In the genomic region with DNA sequence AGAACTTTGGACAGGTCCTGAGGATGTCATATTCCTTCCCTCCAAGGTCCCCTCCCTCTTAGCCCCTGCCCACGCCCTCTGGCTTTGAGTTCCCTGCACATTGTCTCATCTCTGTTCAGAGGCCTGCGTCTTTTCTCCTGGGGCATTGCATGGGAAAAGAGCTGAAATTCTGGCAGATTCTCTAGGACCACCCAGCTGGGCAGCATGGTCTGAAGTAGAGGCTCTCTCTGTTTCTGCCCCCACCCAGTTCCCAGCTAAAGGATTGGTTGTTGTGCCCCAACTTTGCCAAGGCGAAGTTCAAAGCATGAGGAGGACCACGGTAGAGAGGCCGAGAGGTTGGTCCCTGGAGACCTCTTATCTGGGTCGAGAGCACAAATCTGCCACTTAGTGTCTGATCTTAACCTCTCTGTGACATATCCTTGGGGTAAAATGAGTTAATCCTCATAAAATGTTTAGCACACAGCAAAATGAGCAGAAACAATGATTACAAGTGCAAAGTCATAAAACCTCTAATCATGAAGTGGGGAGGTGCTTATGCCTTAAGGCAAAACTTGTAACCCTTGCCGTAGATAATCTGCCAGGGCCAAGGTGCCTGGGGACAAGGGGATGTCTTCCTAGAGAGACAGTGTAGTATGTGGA, we compare ENCODE assay signal across 1 cellular context.
TF ChIP-seq lines count a peak whose summit lies in the region.

No MANE protein-coding gene starts in this region.

TF ChIP-seq in HepG2, 621 proteins besides CTCF, POLR2A, EP300 and RAD21:
- 0 out of 2 replicates have a peak, but pooled peaks have one; percentile 45 for TF ChIP-seq PAWR (CRISPR knock-in tag; IDR thresholded peaks at IDR 0.05; ENCODE audit: borderline replicate concordance)
- 0 out of 2 replicates have a peak, but pooled peaks have one; percentile 33 for TF ChIP-seq ZNF550 (CRISPR knock-in tag; IDR thresholded peaks at IDR 0.05; ENCODE audit: borderline replicate concordance)
- TF ChIP-seq ZNF552 (CRISPR knock-in tag; IDR thresholded peaks at IDR 0.05; ENCODE audit: borderline replicate concordance): no peak
- TF ChIP-seq ZFP62 (CRISPR knock-in tag; IDR thresholded peaks at IDR 0.05): no peak
- no peak for TF ChIP-seq ZNF317 (CRISPR knock-in tag; IDR thresholded peaks at IDR 0.05)
- TF ChIP-seq ZNF30 (CRISPR knock-in tag; IDR thresholded peaks at IDR 0.05): no peak
- TF ChIP-seq ZNF446 (CRISPR knock-in tag; IDR thresholded peaks at IDR 0.05): no peak
- TF ChIP-seq, protein P1, sequence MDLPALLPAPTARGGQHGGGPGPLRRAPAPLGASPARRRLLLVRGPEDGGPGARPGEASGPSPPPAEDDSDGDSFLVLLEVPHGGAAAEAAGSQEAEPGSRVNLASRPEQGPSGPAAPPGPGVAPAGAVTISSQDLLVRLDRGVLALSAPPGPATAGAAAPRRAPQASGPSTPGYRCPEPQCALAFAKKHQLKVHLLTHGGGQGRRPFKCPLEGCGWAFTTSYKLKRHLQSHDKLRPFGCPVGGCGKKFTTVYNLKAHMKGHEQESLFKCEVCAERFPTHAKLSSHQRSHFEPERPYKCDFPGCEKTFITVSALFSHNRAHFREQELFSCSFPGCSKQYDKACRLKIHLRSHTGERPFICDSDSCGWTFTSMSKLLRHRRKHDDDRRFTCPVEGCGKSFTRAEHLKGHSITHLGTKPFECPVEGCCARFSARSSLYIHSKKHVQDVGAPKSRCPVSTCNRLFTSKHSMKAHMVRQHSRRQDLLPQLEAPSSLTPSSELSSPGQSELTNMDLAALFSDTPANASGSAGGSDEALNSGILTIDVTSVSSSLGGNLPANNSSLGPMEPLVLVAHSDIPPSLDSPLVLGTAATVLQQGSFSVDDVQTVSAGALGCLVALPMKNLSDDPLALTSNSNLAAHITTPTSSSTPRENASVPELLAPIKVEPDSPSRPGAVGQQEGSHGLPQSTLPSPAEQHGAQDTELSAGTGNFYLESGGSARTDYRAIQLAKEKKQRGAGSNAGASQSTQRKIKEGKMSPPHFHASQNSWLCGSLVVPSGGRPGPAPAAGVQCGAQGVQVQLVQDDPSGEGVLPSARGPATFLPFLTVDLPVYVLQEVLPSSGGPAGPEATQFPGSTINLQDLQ (CRISPR knock-in tag; IDR thresholded peaks at IDR 0.05): no peak
- TF ChIP-seq, protein P2, sequence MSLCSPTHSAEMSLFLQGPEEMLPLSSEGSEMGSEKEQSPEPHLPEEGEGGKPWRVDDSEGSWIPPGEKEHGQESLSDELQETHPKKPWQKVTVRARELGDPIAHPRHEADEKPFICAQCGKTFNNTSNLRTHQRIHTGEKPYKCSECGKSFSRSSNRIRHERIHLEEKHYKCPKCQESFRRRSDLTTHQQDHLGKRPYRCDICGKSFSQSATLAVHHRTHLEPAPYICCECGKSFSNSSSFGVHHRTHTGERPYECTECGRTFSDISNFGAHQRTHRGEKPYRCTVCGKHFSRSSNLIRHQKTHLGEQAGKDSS (CRISPR knock-in tag; IDR thresholded peaks at IDR 0.05; ENCODE audit: borderline replicate concordance, low read depth): 0 out of 2 replicates have a peak, but pooled peaks have one; percentile 27
- TF ChIP-seq ZNF350 (CRISPR knock-in tag; IDR thresholded peaks at IDR 0.05; ENCODE audit: borderline replicate concordance, low read depth): 0 out of 2 replicates have a peak, but pooled peaks have one; percentile 27
- TF ChIP-seq, protein P3, sequence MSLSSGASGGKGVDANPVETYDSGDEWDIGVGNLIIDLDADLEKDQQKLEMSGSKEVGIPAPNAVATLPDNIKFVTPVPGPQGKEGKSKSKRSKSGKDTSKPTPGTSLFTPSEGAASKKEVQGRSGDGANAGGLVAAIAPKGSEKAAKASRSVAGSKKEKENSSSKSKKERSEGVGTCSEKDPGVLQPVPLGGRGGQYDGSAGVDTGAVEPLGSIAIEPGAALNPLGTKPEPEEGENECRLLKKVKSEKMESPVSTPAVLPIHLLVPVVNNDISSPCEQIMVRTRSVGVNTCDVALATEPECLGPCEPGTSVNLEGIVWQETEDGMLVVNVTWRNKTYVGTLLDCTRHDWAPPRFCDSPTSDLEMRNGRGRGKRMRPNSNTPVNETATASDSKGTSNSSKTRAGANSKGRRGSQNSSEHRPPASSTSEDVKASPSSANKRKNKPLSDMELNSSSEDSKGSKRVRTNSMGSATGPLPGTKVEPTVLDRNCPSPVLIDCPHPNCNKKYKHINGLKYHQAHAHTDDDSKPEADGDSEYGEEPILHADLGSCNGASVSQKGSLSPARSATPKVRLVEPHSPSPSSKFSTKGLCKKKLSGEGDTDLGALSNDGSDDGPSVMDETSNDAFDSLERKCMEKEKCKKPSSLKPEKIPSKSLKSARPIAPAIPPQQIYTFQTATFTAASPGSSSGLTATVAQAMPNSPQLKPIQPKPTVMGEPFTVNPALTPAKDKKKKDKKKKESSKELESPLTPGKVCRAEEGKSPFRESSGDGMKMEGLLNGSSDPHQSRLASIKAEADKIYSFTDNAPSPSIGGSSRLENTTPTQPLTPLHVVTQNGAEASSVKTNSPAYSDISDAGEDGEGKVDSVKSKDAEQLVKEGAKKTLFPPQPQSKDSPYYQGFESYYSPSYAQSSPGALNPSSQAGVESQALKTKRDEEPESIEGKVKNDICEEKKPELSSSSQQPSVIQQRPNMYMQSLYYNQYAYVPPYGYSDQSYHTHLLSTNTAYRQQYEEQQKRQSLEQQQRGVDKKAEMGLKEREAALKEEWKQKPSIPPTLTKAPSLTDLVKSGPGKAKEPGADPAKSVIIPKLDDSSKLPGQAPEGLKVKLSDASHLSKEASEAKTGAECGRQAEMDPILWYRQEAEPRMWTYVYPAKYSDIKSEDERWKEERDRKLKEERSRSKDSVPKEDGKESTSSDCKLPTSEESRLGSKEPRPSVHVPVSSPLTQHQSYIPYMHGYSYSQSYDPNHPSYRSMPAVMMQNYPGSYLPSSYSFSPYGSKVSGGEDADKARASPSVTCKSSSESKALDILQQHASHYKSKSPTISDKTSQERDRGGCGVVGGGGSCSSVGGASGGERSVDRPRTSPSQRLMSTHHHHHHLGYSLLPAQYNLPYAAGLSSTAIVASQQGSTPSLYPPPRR (CRISPR knock-in tag; IDR thresholded peaks at IDR 0.05; ENCODE audit: borderline replicate concordance): no peak
- TF ChIP-seq, protein P4, sequence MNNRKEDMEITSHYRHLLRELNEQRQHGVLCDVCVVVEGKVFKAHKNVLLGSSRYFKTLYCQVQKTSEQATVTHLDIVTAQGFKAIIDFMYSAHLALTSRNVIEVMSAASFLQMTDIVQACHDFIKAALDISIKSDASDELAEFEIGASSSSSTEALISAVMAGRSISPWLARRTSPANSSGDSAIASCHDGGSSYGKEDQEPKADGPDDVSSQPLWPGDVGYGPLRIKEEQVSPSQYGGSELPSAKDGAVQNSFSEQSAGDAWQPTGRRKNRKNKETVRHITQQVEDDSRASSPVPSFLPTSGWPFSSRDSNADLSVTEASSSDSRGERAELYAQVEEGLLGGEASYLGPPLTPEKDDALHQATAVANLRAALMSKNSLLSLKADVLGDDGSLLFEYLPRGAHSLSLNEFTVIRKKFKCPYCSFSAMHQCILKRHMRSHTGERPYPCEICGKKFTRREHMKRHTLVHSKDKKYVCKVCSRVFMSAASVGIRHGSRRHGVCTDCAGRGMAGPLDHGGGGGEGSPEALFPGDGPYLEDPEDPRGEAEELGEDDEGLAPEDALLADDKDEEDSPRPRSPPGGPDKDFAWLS (CRISPR knock-in tag; IDR thresholded peaks at IDR 0.05; ENCODE audit: borderline replicate concordance): peak; percentile 76; the same call in 1 of the 2 replicates
- TF ChIP-seq ZNF672 (CRISPR knock-in tag; IDR thresholded peaks at IDR 0.05): no peak
- TF ChIP-seq, protein P5, sequence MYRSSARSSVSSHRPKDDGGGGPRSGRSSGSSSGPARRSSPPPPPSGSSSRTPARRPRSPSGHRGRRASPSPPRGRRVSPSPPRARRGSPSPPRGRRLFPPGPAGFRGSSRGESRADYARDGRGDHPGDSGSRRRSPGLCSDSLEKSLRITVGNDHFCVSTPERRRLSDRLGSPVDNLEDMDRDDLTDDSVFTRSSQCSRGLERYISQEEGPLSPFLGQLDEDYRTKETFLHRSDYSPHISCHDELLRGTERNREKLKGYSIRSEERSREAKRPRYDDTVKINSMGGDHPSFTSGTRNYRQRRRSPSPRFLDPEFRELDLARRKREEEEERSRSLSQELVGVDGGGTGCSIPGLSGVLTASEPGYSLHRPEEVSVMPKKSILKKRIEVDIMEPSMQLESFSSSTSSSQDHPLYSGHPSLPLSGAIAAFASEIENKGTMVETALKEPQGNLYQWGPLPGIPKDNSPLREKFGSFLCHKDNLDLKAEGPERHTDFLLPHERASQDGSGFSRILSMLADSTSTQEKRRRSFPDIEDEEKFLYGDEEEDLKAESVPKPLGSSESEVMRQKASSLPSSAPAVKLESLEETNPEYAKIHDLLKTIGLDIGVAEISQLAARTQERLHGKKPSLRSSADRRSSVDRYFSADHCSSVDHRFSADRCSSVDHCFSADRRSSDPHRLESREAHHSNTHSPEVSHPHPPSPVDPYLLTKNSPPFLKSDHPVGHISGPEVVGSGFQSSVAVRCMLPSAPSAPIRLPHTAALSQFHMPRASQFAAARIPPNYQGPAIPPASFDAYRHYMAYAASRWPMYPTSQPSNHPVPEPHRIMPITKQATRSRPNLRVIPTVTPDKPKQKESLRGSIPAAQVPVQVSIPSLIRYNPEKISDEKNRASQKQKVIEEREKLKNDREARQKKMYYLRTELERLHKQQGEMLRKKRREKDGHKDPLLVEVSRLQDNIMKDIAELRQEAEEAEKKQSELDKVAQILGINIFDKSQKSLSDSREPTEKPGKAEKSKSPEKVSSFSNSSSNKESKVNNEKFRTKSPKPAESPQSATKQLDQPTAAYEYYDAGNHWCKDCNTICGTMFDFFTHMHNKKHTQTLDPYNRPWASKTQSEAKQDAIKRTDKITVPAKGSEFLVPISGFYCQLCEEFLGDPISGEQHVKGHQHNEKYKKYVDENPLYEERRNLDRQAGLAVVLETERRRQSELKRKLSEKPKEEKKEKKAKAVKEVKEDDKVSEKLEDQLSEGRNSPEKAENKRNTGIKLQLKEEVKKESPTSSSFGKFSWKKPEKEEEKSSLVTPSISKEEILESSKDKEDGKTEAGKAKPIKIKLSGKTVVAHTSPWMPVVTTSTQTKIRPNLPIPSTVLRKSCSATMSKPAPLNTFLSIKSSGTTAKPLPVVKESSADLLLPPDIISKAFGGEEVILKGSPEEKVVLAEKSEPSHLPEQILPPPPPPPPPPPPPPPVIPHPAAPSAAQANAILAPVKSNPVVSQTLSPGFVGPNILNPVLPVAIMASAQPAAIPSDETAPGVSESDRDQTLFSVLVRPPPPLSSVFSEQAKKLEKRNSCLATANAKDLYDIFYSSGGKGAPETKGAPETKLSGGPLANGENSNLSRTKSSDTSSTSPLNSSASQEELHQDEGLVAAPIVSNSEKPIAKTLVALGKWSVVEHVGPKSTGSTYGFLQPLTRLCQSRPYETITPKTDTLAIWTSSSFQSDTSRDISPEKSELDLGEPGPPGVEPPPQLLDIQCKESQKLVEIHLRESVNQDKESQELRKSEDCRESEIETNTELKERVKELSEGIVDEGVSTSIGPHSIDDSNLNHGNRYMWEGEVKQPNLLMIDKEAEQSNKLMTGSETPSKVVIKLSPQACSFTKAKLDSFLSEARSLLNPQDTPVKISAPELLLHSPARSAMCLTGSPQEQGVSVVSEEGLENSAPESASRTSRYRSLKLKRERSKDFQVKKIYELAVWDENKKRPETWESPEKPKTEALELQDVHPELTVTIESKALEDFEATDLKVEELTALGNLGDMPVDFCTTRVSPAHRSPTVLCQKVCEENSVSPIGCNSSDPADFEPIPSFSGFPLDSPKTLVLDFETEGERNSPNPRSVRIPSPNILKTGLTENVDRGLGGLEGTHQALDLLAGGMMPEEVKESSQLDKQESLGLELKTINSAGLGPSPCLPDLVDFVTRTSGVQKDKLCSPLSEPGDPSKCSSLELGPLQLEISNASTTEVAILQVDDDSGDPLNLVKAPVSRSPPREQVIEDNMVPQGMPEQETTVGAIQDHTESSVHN (CRISPR knock-in tag; IDR thresholded peaks at IDR 0.05): peak; percentile 64; the same call in 1 of the 2 replicates
- 0 out of 2 replicates have a peak, but pooled peaks have one; percentile 17 for TF ChIP-seq ZNF547 (CRISPR knock-in tag; IDR thresholded peaks at IDR 0.05)
- TF ChIP-seq ZNF747 (CRISPR knock-in tag; IDR thresholded peaks at IDR 0.05; ENCODE audit: borderline replicate concordance): no peak
- no peak for TF ChIP-seq ZNF768 (CRISPR knock-in tag; IDR thresholded peaks at IDR 0.05)
- TF ChIP-seq NFE2L1 (CRISPR knock-in tag; IDR thresholded peaks at IDR 0.05; ENCODE audit: borderline replicate concordance): 0 out of 2 replicates have a peak, but pooled peaks have one; percentile 22
- TF ChIP-seq ATF7 (IDR thresholded peaks at IDR 0.05): no peak
- 0 out of 2 replicates have a peak, but pooled peaks have one; percentile 60 for TF ChIP-seq ATF7 (CRISPR knock-in tag; IDR thresholded peaks at IDR 0.05)
- TF ChIP-seq ZNF383 (CRISPR knock-in tag; IDR thresholded peaks at IDR 0.05; ENCODE audit: borderline replicate concordance): 0 out of 2 replicates have a peak, but pooled peaks have one; percentile 21
- no peak for TF ChIP-seq ZNF124 (CRISPR knock-in tag; IDR thresholded peaks at IDR 0.05)
- 0 out of 2 replicates have a peak, but pooled peaks have one; percentile 44 for TF ChIP-seq ZNF782 (CRISPR knock-in tag; IDR thresholded peaks at IDR 0.05; ENCODE audit: borderline replicate concordance)
